Comparison of ENCODE assay signal across 20 cellular contexts in genomic region chr6:24833711-24834386, GRCh38. TPM values are rescaled to one million over a fixed set of nuclear protein-coding genes. Genes with fewer than 3 reads are reported as not detected.
DNase-seq lines count a peak whose midpoint lies in the region; ATAC-seq and TF ChIP-seq lines count a peak whose summit lies in the region.
"Had no signal": no experiment of that assay in that cellular context is flagged by ENCODE, and none has a peak within 500 bp of the region (broad histone marks: within the 10 kb centered on the region; RNA-seq: fewer than 3 reads in every experiment).

No MANE protein-coding gene starts in this region.

- no peaks in the 10 kb centered on the region for H3K9me2 ChIP-seq in hepatocyte (replicated peaks; ENCODE audit: insufficient read depth)

- H3K4me1 ChIP-seq in uterus (no peaks in the 10 kb centered on the region), hepatocyte (ENCODE audit: insufficient read depth) (no peaks in the 10 kb centered on the region)
- H3K4me1 ChIP-seq: parathyroid adenoma, Peyer's patch, upper lobe of right lung had no signal

- no peaks in the 10 kb centered on the region for H3K79me2 ChIP-seq in hepatocyte
- H3K79me2 ChIP-seq: parathyroid adenoma had no signal

- H3K27ac ChIP-seq in uterus: peak overlapping the region; percentile 54 to 55
- H3K27ac ChIP-seq in hepatocyte: no peak overlapping the region
- H3K27ac ChIP-seq: parathyroid adenoma, Peyer's patch, upper lobe of right lung had no signal

- H3K27me3 ChIP-seq in uterus: no peaks in the 10 kb centered on the region
- no peaks in the 10 kb centered on the region for H3K27me3 ChIP-seq in hepatocyte
- H3K27me3 ChIP-seq: Peyer's patch, upper lobe of right lung had no signal

- TF ChIP-seq POLR2A in uterus (IDR thresholded peaks at IDR 0.05) (no peak), GM18505 (IDR thresholded peaks at IDR 0.05; ENCODE audit: borderline replicate concordance, extremely low read depth, insufficient read depth, insufficient read length) (no peak)

- WGBS in hepatocyte (ENCODE audit: low lambda C conversion rate, missing lambda C conversion rate): 68% methylated on average over 4 of the region's 4 CpGs

- H3K27ac Mint-ChIP-seq in activated naive CD4-positive, alpha-beta T cell treated with anti-CD3 and anti-CD28 coated beads for 36 hours: peak overlapping the region; percentile 55
- no peak overlapping the region for H3K27ac Mint-ChIP-seq in activated CD8-positive, alpha-beta T cell treated with anti-CD3 and anti-CD28 coated beads, Interleukin-2, amount 10 ng/mL, durations not matched to agents 7 days and 5 days
- H3K27ac Mint-ChIP-seq in memory B cell: peak overlapping the region; percentile 86

- no peak for DNase-seq in activated naive CD4-positive, alpha-beta T cell treated with anti-CD3 and anti-CD28 coated beads for 36 hours
- DNase-seq in activated naive CD4-positive, alpha-beta T cell treated with anti-CD3 and anti-CD28 coated beads, Interleukin-2, amount 50 U/mL, for 16 hours: no peak
- DNase-seq in activated CD8-positive, alpha-beta T cell treated with anti-CD3 and anti-CD28 coated beads, Interleukin-2, amount 10 ng/mL, durations not matched to agents 7 days and 5 days: no peak
- DNase-seq in memory B cell (ENCODE audit: low spot score in 2 of 2) (no peak), uterus (no peak), hepatocyte (ENCODE audit: low spot score) (no peak), AML-193 (lab: John Stamatoyannopoulos, UW) (no peak)
- DNase-seq: activated CD8-positive, alpha-beta memory T cell treated with anti-CD3 and anti-CD28 coated beads, Interleukin-2, amount 10 ng/mL, durations not matched to agents 7 days and 5 days; central memory CD4-positive, alpha-beta T cell; NCI-H2171; Peyer's patch; stimulated activated CD4-positive, alpha-beta T cell treated with anti-CD3 and anti-CD28 coated beads, Interleukin-4, amount 100 ng/mL, for 24 hours; stimulated activated CD8-positive, alpha-beta memory T cell treated with anti-CD3 and anti-CD28 coated beads, Interleukin-4, amount 100 ng/mL, for 48 hours; upper lobe of right lung had no signal

- H3K4me3 Mint-ChIP-seq in activated naive CD4-positive, alpha-beta T cell treated with anti-CD3 and anti-CD28 coated beads for 36 hours: no peak overlapping the region
- H3K4me3 Mint-ChIP-seq in activated CD8-positive, alpha-beta T cell treated with anti-CD3 and anti-CD28 coated beads, Interleukin-2, amount 10 ng/mL, durations not matched to agents 7 days and 5 days: no peak overlapping the region
- H3K4me3 Mint-ChIP-seq in memory B cell: no peak overlapping the region
- H3K4me3 Mint-ChIP-seq: activated CD8-positive, alpha-beta memory T cell treated with anti-CD3 and anti-CD28 coated beads, Interleukin-2, amount 10 ng/mL, durations not matched to agents 7 days and 5 days had no signal

- intact Hi-C loops in activated naive CD4-positive, alpha-beta T cell treated with anti-CD3 and anti-CD28 coated beads for 36 hours (cut with micrococcal nuclease): loop anchor here (5.0 kb wide), 1 partner anchor 252 kb away; no protein-coding TSS in a partner anchor
- intact Hi-C loops in uterus (cut with DNase I; ENCODE audit: low total_unique reads): no loop called here

- no peaks in the 10 kb centered on the region for H4K20me1 ChIP-seq in hepatocyte (ENCODE audit: insufficient read depth, poor library complexity, severe bottlenecking)

- H2AFZ ChIP-seq in hepatocyte: no peak overlapping the region
- H2AFZ ChIP-seq: parathyroid adenoma had no signal

- peaks cover 40% of the 10 kb centered on the region for H3K36me3 Mint-ChIP-seq in activated naive CD4-positive, alpha-beta T cell treated with anti-CD3 and anti-CD28 coated beads for 36 hours (ENCODE audit: low read depth)
- peaks cover 86% of the 10 kb centered on the region for H3K36me3 Mint-ChIP-seq in activated CD8-positive, alpha-beta T cell treated with anti-CD3 and anti-CD28 coated beads, Interleukin-2, amount 10 ng/mL, durations not matched to agents 7 days and 5 days (ENCODE audit: low read depth)
- H3K36me3 Mint-ChIP-seq in memory B cell: peaks cover 32% of the 10 kb centered on the region

- POLR2A ChIA-PET in activated CD8-positive, alpha-beta T cell treated with anti-CD3 and anti-CD28 coated beads, Interleukin-2, amount 10 ng/mL, durations not matched to agents 7 days and 5 days (lab: Charles Lee): no interaction called here

- TF ChIP-seq CTCF in uterus (IDR thresholded peaks at IDR 0.05): no peak
- no peak for TF ChIP-seq CTCF in hepatocyte (IDR thresholded peaks at IDR 0.05; ENCODE audit: poor library complexity)

- H3K4me1 Mint-ChIP-seq in activated naive CD4-positive, alpha-beta T cell treated with anti-CD3 and anti-CD28 coated beads for 36 hours (ENCODE audit: low read depth): peaks cover 46% of the 10 kb centered on the region
- peaks cover 32% of the 10 kb centered on the region for H3K4me1 Mint-ChIP-seq in activated CD8-positive, alpha-beta T cell treated with anti-CD3 and anti-CD28 coated beads, Interleukin-2, amount 10 ng/mL, durations not matched to agents 7 days and 5 days (ENCODE audit: low read depth)
- peaks cover 11% of the 10 kb centered on the region for H3K4me1 Mint-ChIP-seq in memory B cell

- no peaks in the 10 kb centered on the region for H3K9me3 Mint-ChIP-seq in activated naive CD4-positive, alpha-beta T cell treated with anti-CD3 and anti-CD28 coated beads for 36 hours
- no peaks in the 10 kb centered on the region for H3K9me3 Mint-ChIP-seq in activated CD8-positive, alpha-beta T cell treated with anti-CD3 and anti-CD28 coated beads, Interleukin-2, amount 10 ng/mL, durations not matched to agents 7 days and 5 days (ENCODE audit: insufficient read depth)
- no peaks in the 10 kb centered on the region for H3K9me3 Mint-ChIP-seq in memory B cell

- H3K27me3 Mint-ChIP-seq in activated naive CD4-positive, alpha-beta T cell treated with anti-CD3 and anti-CD28 coated beads for 36 hours (ENCODE audit: low read depth): no peaks in the 10 kb centered on the region
- H3K27me3 Mint-ChIP-seq in activated CD8-positive, alpha-beta T cell treated with anti-CD3 and anti-CD28 coated beads, Interleukin-2, amount 10 ng/mL, durations not matched to agents 7 days and 5 days (ENCODE audit: low read depth): no peaks in the 10 kb centered on the region
- no peaks in the 10 kb centered on the region for H3K27me3 Mint-ChIP-seq in memory B cell
- H3K27me3 Mint-ChIP-seq: activated CD8-positive, alpha-beta memory T cell treated with anti-CD3 and anti-CD28 coated beads, Interleukin-2, amount 10 ng/mL, durations not matched to agents 7 days and 5 days had no signal

- no peaks in the 10 kb centered on the region for H3K9me3 ChIP-seq in uterus
- H3K9me3 ChIP-seq in hepatocyte (ENCODE audit: low read depth): no peaks in the 10 kb centered on the region
- H3K9me3 ChIP-seq: Peyer's patch, upper lobe of right lung had no signal

- peak; percentile 36 for ATAC-seq in activated CD8-positive, alpha-beta T cell treated with anti-CD3 and anti-CD28 coated beads, Interleukin-2, amount 10 ng/mL, durations not matched to agents 7 days and 5 days
- ATAC-seq in memory B cell (ENCODE audit: low read depth) (no peak), GM18505 (IDR thresholded peaks at IDR 0.05; ENCODE audit: unreplicated experiment) (no peak)
- ATAC-seq: activated CD8-positive, alpha-beta memory T cell treated with anti-CD3 and anti-CD28 coated beads, Interleukin-2, amount 10 ng/mL, durations not matched to agents 7 days and 5 days; left lobe of liver; upper lobe of right lung had no signal

- H3K36me3 ChIP-seq in uterus (no peaks in the 10 kb centered on the region), hepatocyte (replicated peaks; ENCODE audit: insufficient read depth, low read depth) (no peaks in the 10 kb centered on the region)
- H3K36me3 ChIP-seq: Peyer's patch, upper lobe of right lung had no signal

- no peak overlapping the region for H3K4me2 ChIP-seq in hepatocyte

- H3K4me3 ChIP-seq in uterus (no peak overlapping the region), hepatocyte (no peak overlapping the region)
- H3K4me3 ChIP-seq: Peyer's patch, skin epidermis, upper lobe of right lung had no signal

- CTCF ChIA-PET in activated naive CD4-positive, alpha-beta T cell treated with anti-CD3 and anti-CD28 coated beads for 36 hours (lab: Charles Lee): interaction anchor here (0.7 to 0.8 kb wide), 3 partner anchors 13 to 237 kb away, joined by 3 to 6 read pairs (median 3); no protein-coding TSS in a partner anchor
- CTCF ChIA-PET in activated CD8-positive, alpha-beta T cell treated with anti-CD3 and anti-CD28 coated beads, Interleukin-2, amount 10 ng/mL, durations not matched to agents 7 days and 5 days (lab: Charles Lee): interaction anchor here (0.7 to 1.8 kb wide), 5 partner anchors 13 to 239 kb away, joined by 3 to 6 read pairs (median 4); no protein-coding TSS in a partner anchor

RNA-seq across cellular contexts. Expression of gene ARMH2, which starts 35.1 kb away (rescaled TPM):
- total RNA-seq in activated naive CD4-positive, alpha-beta T cell treated with anti-CD3 and anti-CD28 coated beads for 36 hours: not detected
- total RNA-seq in activated CD8-positive, alpha-beta T cell treated with anti-CD3 and anti-CD28 coated beads, Interleukin-2, amount 10 ng/mL, durations not matched to agents 7 days and 5 days: 1 to 10 TPM in 1 of 2 experiments, under 1 TPM in 1; 0.97 to 1.7 TPM
- total RNA-seq in uterus (not detected), hepatocyte (not detected in 2 replicates)
- polyA plus RNA-seq in hepatocyte: not detected in 2 replicates
- total RNA-seq: left lobe of liver, mucosa of gallbladder, Peyer's patch, upper lobe of right lung had no signal
- polyA plus RNA-seq: AG04450 had no signal

RNA-seq across cellular contexts. Expression of gene GMNN, which starts 59.1 kb away (rescaled TPM):
- total RNA-seq in activated naive CD4-positive, alpha-beta T cell treated with anti-CD3 and anti-CD28 coated beads for 36 hours: 10 to 100 TPM; 84.9 to 85.1 TPM
- total RNA-seq in activated CD8-positive, alpha-beta T cell treated with anti-CD3 and anti-CD28 coated beads, Interleukin-2, amount 10 ng/mL, durations not matched to agents 7 days and 5 days: 10 to 100 TPM; 87.0 to 88.4 TPM
- total RNA-seq in uterus (10 to 100 TPM in 2 of 4 donors, 1 to 10 TPM in 2; 8.7 to 28.2 (median 17.4) TPM), hepatocyte (66.8 and 73.1 TPM in 2 replicates)
- polyA plus RNA-seq in hepatocyte: 65.3 and 76.3 TPM in 2 replicates
